ENCODE assay signal across 1 cellular context in the genomic region with DNA sequence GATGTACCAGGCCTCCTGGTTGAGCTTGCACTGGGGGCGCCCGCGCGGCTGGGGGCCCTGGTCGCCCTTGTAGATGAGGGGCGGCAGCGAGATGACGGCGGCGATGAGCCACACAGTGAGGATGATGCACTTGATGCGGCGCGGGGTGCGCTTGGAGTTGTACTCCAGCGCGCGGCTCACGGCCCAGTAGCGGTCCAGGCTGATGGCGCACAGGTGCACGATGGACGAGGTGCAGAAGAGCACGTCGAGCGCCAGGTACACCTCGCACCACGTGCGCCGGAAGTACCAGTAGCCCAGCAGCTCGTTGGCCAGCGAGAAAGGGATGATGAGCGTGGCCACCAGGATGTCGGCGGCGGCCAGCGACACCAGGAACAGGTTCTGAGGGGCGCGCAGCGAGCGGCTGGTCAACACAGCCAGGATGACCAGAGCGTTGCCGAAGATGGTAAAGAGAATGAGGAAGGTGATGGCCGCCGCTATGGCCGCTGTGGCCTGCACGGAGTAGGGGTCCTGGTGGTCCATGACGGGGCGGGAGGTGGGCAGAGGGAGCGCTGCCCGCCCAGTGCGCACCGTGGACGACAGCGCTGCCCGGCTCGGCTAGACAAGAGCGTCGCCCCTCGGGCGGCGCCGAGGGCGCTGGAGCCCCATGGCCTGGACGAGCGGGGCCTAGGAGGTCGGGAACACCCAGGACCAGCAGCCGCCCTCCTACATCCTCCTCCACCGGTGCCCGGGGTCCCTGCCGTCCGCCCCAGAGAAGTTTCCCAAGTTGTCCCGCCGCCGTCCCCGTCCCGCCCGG.
TF ChIP-seq lines count a peak whose summit lies in the region.

No MANE protein-coding gene starts in this region.

TF ChIP-seq in GM23338, 12 proteins besides CTCF, POLR2A, EP300 and RAD21 (continued from another document):
- TF ChIP-seq, protein P1, sequence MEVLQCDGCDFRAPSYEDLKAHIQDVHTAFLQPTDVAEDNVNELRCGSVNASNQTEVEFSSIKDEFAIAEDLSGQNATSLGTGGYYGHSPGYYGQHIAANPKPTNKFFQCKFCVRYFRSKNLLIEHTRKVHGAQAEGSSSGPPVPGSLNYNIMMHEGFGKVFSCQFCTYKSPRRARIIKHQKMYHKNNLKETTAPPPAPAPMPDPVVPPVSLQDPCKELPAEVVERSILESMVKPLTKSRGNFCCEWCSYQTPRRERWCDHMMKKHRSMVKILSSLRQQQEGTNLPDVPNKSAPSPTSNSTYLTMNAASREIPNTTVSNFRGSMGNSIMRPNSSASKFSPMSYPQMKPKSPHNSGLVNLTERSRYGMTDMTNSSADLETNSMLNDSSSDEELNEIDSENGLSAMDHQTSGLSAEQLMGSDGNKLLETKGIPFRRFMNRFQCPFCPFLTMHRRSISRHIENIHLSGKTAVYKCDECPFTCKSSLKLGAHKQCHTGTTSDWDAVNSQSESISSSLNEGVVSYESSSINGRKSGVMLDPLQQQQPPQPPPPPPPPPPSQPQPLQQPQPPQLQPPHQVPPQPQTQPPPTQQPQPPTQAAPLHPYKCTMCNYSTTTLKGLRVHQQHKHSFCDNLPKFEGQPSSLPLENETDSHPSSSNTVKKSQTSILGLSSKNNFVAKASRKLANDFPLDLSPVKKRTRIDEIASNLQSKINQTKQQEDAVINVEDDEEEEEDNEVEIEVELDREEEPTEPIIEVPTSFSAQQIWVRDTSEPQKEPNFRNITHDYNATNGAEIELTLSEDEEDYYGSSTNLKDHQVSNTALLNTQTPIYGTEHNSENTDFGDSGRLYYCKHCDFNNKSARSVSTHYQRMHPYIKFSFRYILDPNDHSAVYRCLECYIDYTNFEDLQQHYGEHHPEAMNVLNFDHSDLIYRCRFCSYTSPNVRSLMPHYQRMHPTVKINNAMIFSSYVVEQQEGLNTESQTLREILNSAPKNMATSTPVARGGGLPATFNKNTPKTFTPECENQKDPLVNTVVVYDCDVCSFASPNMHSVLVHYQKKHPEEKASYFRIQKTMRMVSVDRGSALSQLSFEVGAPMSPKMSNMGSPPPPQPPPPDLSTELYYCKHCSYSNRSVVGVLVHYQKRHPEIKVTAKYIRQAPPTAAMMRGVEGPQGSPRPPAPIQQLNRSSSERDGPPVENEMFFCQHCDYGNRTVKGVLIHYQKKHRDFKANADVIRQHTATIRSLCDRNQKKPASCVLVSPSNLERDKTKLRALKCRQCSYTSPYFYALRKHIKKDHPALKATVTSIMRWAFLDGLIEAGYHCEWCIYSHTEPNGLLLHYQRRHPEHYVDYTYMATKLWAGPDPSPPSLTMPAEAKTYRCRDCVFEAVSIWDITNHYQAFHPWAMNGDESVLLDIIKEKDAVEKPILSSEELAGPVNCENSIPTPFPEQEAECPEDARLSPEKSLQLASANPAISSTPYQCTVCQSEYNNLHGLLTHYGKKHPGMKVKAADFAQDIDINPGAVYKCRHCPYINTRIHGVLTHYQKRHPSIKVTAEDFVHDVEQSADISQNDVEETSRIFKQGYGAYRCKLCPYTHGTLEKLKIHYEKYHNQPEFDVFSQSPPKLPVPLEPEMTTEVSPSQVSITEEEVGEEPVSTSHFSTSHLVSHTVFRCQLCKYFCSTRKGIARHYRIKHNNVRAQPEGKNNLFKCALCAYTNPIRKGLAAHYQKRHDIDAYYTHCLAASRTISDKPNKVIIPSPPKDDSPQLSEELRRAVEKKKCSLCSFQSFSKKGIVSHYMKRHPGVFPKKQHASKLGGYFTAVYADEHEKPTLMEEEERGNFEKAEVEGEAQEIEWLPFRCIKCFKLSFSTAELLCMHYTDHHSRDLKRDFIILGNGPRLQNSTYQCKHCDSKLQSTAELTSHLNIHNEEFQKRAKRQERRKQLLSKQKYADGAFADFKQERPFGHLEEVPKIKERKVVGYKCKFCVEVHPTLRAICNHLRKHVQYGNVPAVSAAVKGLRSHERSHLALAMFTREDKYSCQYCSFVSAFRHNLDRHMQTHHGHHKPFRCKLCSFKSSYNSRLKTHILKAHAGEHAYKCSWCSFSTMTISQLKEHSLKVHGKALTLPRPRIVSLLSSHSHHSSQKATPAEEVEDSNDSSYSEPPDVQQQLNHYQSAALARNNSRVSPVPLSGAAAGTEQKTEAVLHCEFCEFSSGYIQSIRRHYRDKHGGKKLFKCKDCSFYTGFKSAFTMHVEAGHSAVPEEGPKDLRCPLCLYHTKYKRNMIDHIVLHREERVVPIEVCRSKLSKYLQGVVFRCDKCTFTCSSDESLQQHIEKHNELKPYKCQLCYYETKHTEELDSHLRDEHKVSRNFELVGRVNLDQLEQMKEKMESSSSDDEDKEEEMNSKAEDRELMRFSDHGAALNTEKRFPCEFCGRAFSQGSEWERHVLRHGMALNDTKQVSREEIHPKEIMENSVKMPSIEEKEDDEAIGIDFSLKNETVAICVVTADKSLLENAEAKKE (CRISPR knock-in tag; IDR thresholded peaks at IDR 0.05): no peak
- TF ChIP-seq, protein P2, sequence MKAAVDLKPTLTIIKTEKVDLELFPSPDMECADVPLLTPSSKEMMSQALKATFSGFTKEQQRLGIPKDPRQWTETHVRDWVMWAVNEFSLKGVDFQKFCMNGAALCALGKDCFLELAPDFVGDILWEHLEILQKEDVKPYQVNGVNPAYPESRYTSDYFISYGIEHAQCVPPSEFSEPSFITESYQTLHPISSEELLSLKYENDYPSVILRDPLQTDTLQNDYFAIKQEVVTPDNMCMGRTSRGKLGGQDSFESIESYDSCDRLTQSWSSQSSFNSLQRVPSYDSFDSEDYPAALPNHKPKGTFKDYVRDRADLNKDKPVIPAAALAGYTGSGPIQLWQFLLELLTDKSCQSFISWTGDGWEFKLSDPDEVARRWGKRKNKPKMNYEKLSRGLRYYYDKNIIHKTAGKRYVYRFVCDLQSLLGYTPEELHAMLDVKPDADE (IDR thresholded peaks at IDR 0.05): no peak
- TF ChIP-seq EZH2 (IDR thresholded peaks at IDR 0.05; ENCODE audit: low read depth, unreplicated experiment): no peak
- TF ChIP-seq ZNF114 (CRISPR knock-in tag; IDR thresholded peaks at IDR 0.05): no peak
- TF ChIP-seq, protein P3, sequence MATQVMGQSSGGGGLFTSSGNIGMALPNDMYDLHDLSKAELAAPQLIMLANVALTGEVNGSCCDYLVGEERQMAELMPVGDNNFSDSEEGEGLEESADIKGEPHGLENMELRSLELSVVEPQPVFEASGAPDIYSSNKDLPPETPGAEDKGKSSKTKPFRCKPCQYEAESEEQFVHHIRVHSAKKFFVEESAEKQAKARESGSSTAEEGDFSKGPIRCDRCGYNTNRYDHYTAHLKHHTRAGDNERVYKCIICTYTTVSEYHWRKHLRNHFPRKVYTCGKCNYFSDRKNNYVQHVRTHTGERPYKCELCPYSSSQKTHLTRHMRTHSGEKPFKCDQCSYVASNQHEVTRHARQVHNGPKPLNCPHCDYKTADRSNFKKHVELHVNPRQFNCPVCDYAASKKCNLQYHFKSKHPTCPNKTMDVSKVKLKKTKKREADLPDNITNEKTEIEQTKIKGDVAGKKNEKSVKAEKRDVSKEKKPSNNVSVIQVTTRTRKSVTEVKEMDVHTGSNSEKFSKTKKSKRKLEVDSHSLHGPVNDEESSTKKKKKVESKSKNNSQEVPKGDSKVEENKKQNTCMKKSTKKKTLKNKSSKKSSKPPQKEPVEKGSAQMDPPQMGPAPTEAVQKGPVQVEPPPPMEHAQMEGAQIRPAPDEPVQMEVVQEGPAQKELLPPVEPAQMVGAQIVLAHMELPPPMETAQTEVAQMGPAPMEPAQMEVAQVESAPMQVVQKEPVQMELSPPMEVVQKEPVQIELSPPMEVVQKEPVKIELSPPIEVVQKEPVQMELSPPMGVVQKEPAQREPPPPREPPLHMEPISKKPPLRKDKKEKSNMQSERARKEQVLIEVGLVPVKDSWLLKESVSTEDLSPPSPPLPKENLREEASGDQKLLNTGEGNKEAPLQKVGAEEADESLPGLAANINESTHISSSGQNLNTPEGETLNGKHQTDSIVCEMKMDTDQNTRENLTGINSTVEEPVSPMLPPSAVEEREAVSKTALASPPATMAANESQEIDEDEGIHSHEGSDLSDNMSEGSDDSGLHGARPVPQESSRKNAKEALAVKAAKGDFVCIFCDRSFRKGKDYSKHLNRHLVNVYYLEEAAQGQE (IDR thresholded peaks at IDR 0.05; ENCODE audit: unreplicated experiment): no peak
- TF ChIP-seq JUNB (IDR thresholded peaks at IDR 0.05; ENCODE audit: unreplicated experiment): no peak
- TF ChIP-seq ZNF331 (CRISPR knock-in tag; IDR thresholded peaks at IDR 0.05; ENCODE audit: low read depth): no peak
- TF ChIP-seq STAT1 (IDR thresholded peaks at IDR 0.05; ENCODE audit: unreplicated experiment): no peak
- TF ChIP-seq NANOG (IDR thresholded peaks at IDR 0.05; ENCODE audit: borderline replicate concordance): no peak
- TF ChIP-seq POLR2AphosphoS5 (IDR thresholded peaks at IDR 0.05; ENCODE audit: low read depth): no peak
TF ChIP-seq in GM23338: peak in this region for 0.
